Comparison of ENCODE assay signal across 36 cellular contexts in the genomic region with DNA sequence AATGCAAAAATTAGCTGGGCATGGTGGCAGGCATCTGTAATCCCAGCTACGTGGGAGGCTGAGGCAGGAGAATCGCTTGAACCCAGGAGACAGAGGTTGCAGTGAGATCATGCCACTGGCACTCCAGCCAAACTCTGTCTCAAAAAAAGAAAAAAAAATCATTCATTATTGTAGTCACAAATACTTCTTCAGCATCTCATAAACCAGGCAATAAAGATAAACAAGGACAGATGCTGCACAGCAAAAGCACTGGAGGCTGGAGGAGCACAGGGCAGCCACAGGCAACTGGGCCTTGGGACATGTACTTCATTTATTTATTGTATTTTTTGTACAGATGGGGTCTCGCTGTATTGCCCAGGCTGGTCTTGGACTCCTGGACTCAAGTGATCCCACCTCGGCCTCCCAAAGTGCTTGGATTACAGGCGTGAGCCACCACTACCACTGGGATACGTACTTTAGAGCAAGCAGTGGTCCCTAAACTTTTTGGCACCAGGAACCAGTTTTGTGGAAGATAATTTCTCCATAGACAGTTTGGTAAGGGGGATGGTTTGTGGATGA.
"Had no signal": no experiment of that assay in that cellular context is flagged by ENCODE, and none has a peak within 500 bp of the region (broad histone marks: within the 10 kb centered on the region; RNA-seq: fewer than 3 reads in every experiment).

No MANE protein-coding gene starts in this region.

- H3K36me3 Mint-ChIP-seq: activated CD4-positive, alpha-beta memory T cell treated with anti-CD3 and anti-CD28 coated beads for 36 hours; activated naive CD4-positive, alpha-beta T cell treated with anti-CD3 and anti-CD28 coated beads, Interleukin-2, amount 50 U/mL, for 72 hours had no signal

- H3K4me3 Mint-ChIP-seq: activated CD4-positive, alpha-beta memory T cell treated with anti-CD3 and anti-CD28 coated beads for 36 hours; activated CD4-positive, alpha-beta T cell treated with anti-CD3 and anti-CD28 coated beads for 36 hours; activated naive CD4-positive, alpha-beta T cell treated with anti-CD3 and anti-CD28 coated beads for 36 hours; activated T-cell treated with anti-CD3 and anti-CD28 coated beads, Interleukin-2, amount 50 U/mL, for 4 hours; activated T-helper 1 cell treated with anti-CD3 and anti-CD28 coated beads, Interleukin-12 subunit alpha, Interleukin-12 subunit beta, Interleukin-2, Interleukin-4 antibody, amounts not matched to agents 30 ng/mL and 10 ng/mL and 1 ng/mL, durations not matched to agents 14 hours and 24 hours and 36 hours had no signal

- ATAC-seq: activated CD4-positive, alpha-beta T cell treated with anti-CD3 and anti-CD28 coated beads for 36 hours; activated CD4-positive, CD25-positive, alpha-beta regulatory T cell treated with anti-CD3 and anti-CD28 coated beads, Interleukin-2, amount 50 U/mL, for 24 hours; activated naive CD4-positive, alpha-beta T cell treated with anti-CD3 and anti-CD28 coated beads, Interleukin-2, amount 50 U/mL, for 72 hours; activated T-cell treated with anti-CD3 and anti-CD28 coated beads, Interleukin-2, amount 50 U/mL, for 4 hours; PC-3 had no signal

- FAIRE-seq: astrocyte, RCC 7860 had no signal

- H3K36me3 ChIP-seq: adrenal gland, breast epithelium, MG63 had no signal

- DNase-seq: activated CD4-positive, alpha-beta memory T cell treated with anti-CD3 and anti-CD28 coated beads for 36 hours; activated CD4-positive, alpha-beta T cell treated with anti-CD3 and anti-CD28 coated beads for 36 hours; activated CD4-positive, alpha-beta T cell treated with anti-CD3 and anti-CD28 coated beads, Interleukin-2, amount 50 U/mL, for 1 hour; activated CD8-positive, alpha-beta memory T cell treated with anti-CD3 and anti-CD28 coated beads, Interleukin-2, amount 50 U/mL, for 4 hours; activated gamma-delta T cell treated with Interleukin-2 at 50 U/mL for 16 hours; activated naive CD4-positive, alpha-beta T cell treated with anti-CD3 and anti-CD28 coated beads for 36 hours; activated T-cell treated with anti-CD3 and anti-CD28 coated beads for 4 hours; activated T-cell treated with anti-CD3 and anti-CD28 coated beads, Interleukin-2, amount 50 U/mL, for 4 hours; adrenal gland; body of pancreas; Kasumi-1; KG1; MG63; NCI-H1048; NCI-H1436 treated with DMSO at 0.1 percent for 48 hours; NCI-H1694 treated with DMSO at 0.1 percent for 48 hours; NCI-H2029 treated with DMSO at 0.1 percent for 48 hours; NCI-H2107; NCI-H2171 treated with DMSO at 0.1 percent for 48 hours; NCI-H2227 treated with DMSO at 0.1 percent for 48 hours; NCI-H446 treated with DMSO at 0.1 percent for 48 hours; NCI-H524; NK-92 treated with Interleukin-12 subunit alpha and Interleukin-12 subunit beta, amount 100 ng/mL, for 24 hours; PC-3; Right ventricle myocardium superior; SW 1271; T-helper 1 cell; T-helper 2 cell; T1000 had no signal

- H3K27ac Mint-ChIP-seq: activated CD4-positive, alpha-beta memory T cell treated with anti-CD3 and anti-CD28 coated beads for 36 hours; activated CD4-positive, alpha-beta T cell treated with anti-CD3 and anti-CD28 coated beads for 36 hours; activated naive CD4-positive, alpha-beta T cell treated with anti-CD3 and anti-CD28 coated beads for 36 hours; activated naive CD4-positive, alpha-beta T cell treated with anti-CD3 and anti-CD28 coated beads, Interleukin-2, amount 50 U/mL, for 72 hours; activated T-helper 1 cell treated with anti-CD3 and anti-CD28 coated beads, Interleukin-12 subunit alpha, Interleukin-12 subunit beta, Interleukin-2, Interleukin-4 antibody, amounts not matched to agents 30 ng/mL and 10 ng/mL and 1 ng/mL, durations not matched to agents 14 hours and 24 hours and 36 hours had no signal

- H3K4me3 ChIP-seq: adrenal gland, body of pancreas, breast epithelium, MG63 had no signal

- H3K9me3 Mint-ChIP-seq: activated CD4-positive, alpha-beta memory T cell treated with anti-CD3 and anti-CD28 coated beads for 36 hours; activated naive CD4-positive, alpha-beta T cell treated with anti-CD3 and anti-CD28 coated beads for 36 hours; activated naive CD4-positive, alpha-beta T cell treated with anti-CD3 and anti-CD28 coated beads, Interleukin-2, amount 50 U/mL, for 72 hours; activated T-cell treated with anti-CD3 and anti-CD28 coated beads, Interleukin-2, amount 50 U/mL, for 4 hours; activated T-helper 1 cell treated with anti-CD3 and anti-CD28 coated beads, Interleukin-12 subunit alpha, Interleukin-12 subunit beta, Interleukin-2, Interleukin-4 antibody, amounts not matched to agents 30 ng/mL and 10 ng/mL and 1 ng/mL, durations not matched to agents 14 hours and 24 hours and 36 hours had no signal

- H3K9me3 ChIP-seq: adrenal gland, body of pancreas, breast epithelium, MG63 had no signal

- H3K27me3 Mint-ChIP-seq: activated CD4-positive, alpha-beta memory T cell treated with anti-CD3 and anti-CD28 coated beads for 36 hours had no signal

- H3K4me1 Mint-ChIP-seq: activated CD4-positive, alpha-beta T cell treated with anti-CD3 and anti-CD28 coated beads for 36 hours had no signal

- H3K27ac ChIP-seq: body of pancreas, breast epithelium, RWPE1 had no signal

- H3K27me3 ChIP-seq: adrenal gland, body of pancreas, breast epithelium, MG63 had no signal
